ENCODE assay signal across 1 cellular context in the genomic region with DNA sequence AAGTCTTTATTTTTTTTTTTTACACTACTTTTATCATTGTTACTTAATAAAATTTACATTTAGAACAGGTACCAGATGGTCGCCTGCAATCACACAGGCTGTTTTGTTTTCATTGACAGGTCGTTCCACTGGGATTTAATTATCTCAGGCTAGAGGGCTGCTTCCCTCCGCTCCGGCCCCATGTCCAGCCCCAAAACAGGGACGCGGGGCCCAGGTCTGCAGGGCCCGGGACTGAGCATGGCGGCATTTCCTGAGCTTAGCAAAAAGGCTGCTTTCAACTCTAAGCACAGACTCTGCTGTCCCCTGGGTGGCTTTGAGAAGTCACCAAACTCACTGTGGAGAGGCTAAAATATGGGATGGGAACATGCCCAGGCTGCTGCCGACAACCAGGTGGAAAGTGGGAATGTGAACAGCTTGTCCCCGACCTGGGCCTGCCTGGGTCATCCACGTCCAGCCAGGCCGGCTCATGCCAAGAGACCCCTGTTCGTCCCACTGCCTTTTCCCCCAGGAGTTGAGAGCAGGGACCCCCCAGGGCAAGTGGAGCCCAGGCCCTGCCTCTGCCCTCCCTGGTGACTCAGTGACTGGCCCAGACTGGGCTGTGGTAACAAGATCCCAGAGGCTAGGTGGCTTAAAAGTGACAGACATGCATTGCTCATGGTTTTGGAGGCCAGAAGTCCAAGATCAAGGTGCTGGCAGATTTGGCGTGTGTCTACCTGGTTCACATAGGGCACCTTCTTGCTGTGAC.
TF ChIP-seq lines count a peak whose summit lies in the region.

No MANE protein-coding gene starts in this region.

TF ChIP-seq in GM23338, 12 proteins besides CTCF, POLR2A, EP300 and RAD21 (continued from another document):
- TF ChIP-seq, protein P1, sequence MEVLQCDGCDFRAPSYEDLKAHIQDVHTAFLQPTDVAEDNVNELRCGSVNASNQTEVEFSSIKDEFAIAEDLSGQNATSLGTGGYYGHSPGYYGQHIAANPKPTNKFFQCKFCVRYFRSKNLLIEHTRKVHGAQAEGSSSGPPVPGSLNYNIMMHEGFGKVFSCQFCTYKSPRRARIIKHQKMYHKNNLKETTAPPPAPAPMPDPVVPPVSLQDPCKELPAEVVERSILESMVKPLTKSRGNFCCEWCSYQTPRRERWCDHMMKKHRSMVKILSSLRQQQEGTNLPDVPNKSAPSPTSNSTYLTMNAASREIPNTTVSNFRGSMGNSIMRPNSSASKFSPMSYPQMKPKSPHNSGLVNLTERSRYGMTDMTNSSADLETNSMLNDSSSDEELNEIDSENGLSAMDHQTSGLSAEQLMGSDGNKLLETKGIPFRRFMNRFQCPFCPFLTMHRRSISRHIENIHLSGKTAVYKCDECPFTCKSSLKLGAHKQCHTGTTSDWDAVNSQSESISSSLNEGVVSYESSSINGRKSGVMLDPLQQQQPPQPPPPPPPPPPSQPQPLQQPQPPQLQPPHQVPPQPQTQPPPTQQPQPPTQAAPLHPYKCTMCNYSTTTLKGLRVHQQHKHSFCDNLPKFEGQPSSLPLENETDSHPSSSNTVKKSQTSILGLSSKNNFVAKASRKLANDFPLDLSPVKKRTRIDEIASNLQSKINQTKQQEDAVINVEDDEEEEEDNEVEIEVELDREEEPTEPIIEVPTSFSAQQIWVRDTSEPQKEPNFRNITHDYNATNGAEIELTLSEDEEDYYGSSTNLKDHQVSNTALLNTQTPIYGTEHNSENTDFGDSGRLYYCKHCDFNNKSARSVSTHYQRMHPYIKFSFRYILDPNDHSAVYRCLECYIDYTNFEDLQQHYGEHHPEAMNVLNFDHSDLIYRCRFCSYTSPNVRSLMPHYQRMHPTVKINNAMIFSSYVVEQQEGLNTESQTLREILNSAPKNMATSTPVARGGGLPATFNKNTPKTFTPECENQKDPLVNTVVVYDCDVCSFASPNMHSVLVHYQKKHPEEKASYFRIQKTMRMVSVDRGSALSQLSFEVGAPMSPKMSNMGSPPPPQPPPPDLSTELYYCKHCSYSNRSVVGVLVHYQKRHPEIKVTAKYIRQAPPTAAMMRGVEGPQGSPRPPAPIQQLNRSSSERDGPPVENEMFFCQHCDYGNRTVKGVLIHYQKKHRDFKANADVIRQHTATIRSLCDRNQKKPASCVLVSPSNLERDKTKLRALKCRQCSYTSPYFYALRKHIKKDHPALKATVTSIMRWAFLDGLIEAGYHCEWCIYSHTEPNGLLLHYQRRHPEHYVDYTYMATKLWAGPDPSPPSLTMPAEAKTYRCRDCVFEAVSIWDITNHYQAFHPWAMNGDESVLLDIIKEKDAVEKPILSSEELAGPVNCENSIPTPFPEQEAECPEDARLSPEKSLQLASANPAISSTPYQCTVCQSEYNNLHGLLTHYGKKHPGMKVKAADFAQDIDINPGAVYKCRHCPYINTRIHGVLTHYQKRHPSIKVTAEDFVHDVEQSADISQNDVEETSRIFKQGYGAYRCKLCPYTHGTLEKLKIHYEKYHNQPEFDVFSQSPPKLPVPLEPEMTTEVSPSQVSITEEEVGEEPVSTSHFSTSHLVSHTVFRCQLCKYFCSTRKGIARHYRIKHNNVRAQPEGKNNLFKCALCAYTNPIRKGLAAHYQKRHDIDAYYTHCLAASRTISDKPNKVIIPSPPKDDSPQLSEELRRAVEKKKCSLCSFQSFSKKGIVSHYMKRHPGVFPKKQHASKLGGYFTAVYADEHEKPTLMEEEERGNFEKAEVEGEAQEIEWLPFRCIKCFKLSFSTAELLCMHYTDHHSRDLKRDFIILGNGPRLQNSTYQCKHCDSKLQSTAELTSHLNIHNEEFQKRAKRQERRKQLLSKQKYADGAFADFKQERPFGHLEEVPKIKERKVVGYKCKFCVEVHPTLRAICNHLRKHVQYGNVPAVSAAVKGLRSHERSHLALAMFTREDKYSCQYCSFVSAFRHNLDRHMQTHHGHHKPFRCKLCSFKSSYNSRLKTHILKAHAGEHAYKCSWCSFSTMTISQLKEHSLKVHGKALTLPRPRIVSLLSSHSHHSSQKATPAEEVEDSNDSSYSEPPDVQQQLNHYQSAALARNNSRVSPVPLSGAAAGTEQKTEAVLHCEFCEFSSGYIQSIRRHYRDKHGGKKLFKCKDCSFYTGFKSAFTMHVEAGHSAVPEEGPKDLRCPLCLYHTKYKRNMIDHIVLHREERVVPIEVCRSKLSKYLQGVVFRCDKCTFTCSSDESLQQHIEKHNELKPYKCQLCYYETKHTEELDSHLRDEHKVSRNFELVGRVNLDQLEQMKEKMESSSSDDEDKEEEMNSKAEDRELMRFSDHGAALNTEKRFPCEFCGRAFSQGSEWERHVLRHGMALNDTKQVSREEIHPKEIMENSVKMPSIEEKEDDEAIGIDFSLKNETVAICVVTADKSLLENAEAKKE (CRISPR knock-in tag; IDR thresholded peaks at IDR 0.05): no peak
- TF ChIP-seq POLR2AphosphoS5 (IDR thresholded peaks at IDR 0.05; ENCODE audit: low read depth) (no peak), NANOG (IDR thresholded peaks at IDR 0.05; ENCODE audit: borderline replicate concordance) (no peak), ZNF114 (CRISPR knock-in tag; IDR thresholded peaks at IDR 0.05) (no peak), EZH2phosphoT487 (IDR thresholded peaks at IDR 0.05; ENCODE audit: unreplicated experiment) (no peak), ZNF331 (CRISPR knock-in tag; IDR thresholded peaks at IDR 0.05; ENCODE audit: low read depth) (no peak), EZH2 (IDR thresholded peaks at IDR 0.05; ENCODE audit: low read depth, unreplicated experiment) (no peak), STAT1 (IDR thresholded peaks at IDR 0.05; ENCODE audit: unreplicated experiment) (no peak), CREB1 (CRISPR knock-in tag; IDR thresholded peaks at IDR 0.05; ENCODE audit: low read depth) (no peak)
- TF ChIP-seq, protein P2, sequence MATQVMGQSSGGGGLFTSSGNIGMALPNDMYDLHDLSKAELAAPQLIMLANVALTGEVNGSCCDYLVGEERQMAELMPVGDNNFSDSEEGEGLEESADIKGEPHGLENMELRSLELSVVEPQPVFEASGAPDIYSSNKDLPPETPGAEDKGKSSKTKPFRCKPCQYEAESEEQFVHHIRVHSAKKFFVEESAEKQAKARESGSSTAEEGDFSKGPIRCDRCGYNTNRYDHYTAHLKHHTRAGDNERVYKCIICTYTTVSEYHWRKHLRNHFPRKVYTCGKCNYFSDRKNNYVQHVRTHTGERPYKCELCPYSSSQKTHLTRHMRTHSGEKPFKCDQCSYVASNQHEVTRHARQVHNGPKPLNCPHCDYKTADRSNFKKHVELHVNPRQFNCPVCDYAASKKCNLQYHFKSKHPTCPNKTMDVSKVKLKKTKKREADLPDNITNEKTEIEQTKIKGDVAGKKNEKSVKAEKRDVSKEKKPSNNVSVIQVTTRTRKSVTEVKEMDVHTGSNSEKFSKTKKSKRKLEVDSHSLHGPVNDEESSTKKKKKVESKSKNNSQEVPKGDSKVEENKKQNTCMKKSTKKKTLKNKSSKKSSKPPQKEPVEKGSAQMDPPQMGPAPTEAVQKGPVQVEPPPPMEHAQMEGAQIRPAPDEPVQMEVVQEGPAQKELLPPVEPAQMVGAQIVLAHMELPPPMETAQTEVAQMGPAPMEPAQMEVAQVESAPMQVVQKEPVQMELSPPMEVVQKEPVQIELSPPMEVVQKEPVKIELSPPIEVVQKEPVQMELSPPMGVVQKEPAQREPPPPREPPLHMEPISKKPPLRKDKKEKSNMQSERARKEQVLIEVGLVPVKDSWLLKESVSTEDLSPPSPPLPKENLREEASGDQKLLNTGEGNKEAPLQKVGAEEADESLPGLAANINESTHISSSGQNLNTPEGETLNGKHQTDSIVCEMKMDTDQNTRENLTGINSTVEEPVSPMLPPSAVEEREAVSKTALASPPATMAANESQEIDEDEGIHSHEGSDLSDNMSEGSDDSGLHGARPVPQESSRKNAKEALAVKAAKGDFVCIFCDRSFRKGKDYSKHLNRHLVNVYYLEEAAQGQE (IDR thresholded peaks at IDR 0.05; ENCODE audit: unreplicated experiment): no peak
